1 cellular context compared by ENCODE assay signal in genomic region chr10:93081834-93082233, GRCh38.
TF ChIP-seq lines count a peak whose summit lies in the region.

No MANE protein-coding gene starts in this region.

TF ChIP-seq in HepG2, 621 proteins besides CTCF, POLR2A, EP300 and RAD21:
- TF ChIP-seq YEATS2 (CRISPR knock-in tag; IDR thresholded peaks at IDR 0.05; ENCODE audit: borderline replicate concordance): no peak
- peak; percentile 14; the same call in 1 of the 2 replicates for TF ChIP-seq ZNF644 (CRISPR knock-in tag; IDR thresholded peaks at IDR 0.05; ENCODE audit: low read depth)
